In the genomic region with DNA sequence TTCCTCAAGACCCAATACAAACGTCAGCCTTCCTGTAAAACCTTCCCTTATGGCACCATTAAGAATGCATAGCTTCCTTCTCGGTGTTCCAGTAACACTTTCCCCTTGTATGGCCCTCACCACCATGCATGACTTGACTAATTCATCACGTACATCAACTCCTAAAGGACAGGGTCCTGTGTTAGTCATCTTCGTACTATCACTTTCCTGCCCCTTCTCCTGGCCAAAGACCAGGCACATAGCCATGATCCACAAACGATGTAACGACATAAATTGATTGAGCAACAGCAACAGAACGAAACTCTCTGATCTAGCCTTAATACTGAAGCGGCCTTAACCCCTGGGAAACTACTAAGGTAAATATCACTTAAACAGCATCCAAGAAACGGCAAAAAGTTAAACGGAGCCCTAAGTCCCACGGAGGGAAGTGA, we compare ENCODE assay signal across 8 cellular contexts. TPM values are rescaled to one million over a fixed set of nuclear protein-coding genes. Genes with fewer than 3 reads are reported as not detected.
DNase-seq lines count a peak whose midpoint lies in the region; ATAC-seq and TF ChIP-seq lines count a peak whose summit lies in the region.

No MANE protein-coding gene starts in this region.

- H3K9me2 ChIP-seq in OCI-LY1 (ENCODE audit: low read depth, low read length) = no peaks in the 10 kb centered on the region

- H3K4me1 Mint-ChIP-seq in type B pancreatic cell (ENCODE audit: unreplicated experiment) = peaks cover 23% of the 10 kb centered on the region

- H3K9ac ChIP-seq in OCI-LY1 (ENCODE audit: low read length) = peak overlapping the region; percentile 98

- H3K4me2 ChIP-seq in OCI-LY1 (ENCODE audit: low read length) = peak overlapping the region; percentile 92

- peak overlapping the region; percentile 99 for H3K4me3 Mint-ChIP-seq in type B pancreatic cell

- intact Hi-C loops in lower lobe of right lung (cut with DNase I) = no loop called here

- H3K9me3 Mint-ChIP-seq in type B pancreatic cell = no peaks in the 10 kb centered on the region

- peaks cover 53% of the 10 kb centered on the region for H3K79me2 ChIP-seq in OCI-LY1 (ENCODE audit: insufficient read depth, low read length)

- no peak overlapping the region for H2AFZ ChIP-seq in OCI-LY1 (ENCODE audit: low read length)

- H3K27ac ChIP-seq in OCI-LY1 (ENCODE audit: low read depth, low read length, poor library complexity, severe bottlenecking) (peak overlapping the region; percentile 59), lower lobe of right lung (peak overlapping the region; percentile 97)

- no peaks in the 10 kb centered on the region for H3F3A ChIP-seq in OCI-LY1 (ENCODE audit: insufficient read depth, low read length)

- DNase-seq in COR-L47 (lab: John Stamatoyannopoulos, UW) = peak; percentile 4
- peak; percentile 36 for DNase-seq in central memory CD4-positive, alpha-beta T cell
- DNase-seq in lower lobe of right lung = no peak
- DNase-seq in type B pancreatic cell (ENCODE audit: extremely low spot score, unreplicated experiment) = no peak
- DNase-seq in amygdala (lab: John Stamatoyannopoulos, UW) = no peak
- no peak for DNase-seq in foreskin melanocyte

- H3K4me1 ChIP-seq in OCI-LY1 (ENCODE audit: insufficient read depth, low read length, severe bottlenecking) = peaks cover 35% of the 10 kb centered on the region
- peaks cover 50% of the 10 kb centered on the region for H3K4me1 ChIP-seq in lower lobe of right lung

- H3K27me3 Mint-ChIP-seq in type B pancreatic cell = no peaks in the 10 kb centered on the region

- peak; percentile 8 for ATAC-seq in GM21825 (IDR thresholded peaks at IDR 0.05; ENCODE audit: unreplicated experiment)
- peak; percentile 48 to 51 for ATAC-seq in lower lobe of right lung

- H3K27me3 ChIP-seq in OCI-LY1 (ENCODE audit: insufficient read depth, low read length) (no peaks in the 10 kb centered on the region), lower lobe of right lung (ENCODE audit: low read depth) (no peaks in the 10 kb centered on the region)

- no peaks in the 10 kb centered on the region for H4K20me1 ChIP-seq in OCI-LY1 (ENCODE audit: insufficient read depth, low read length)

- H3K9me3 ChIP-seq in OCI-LY1 (ENCODE audit: low read length) (no peaks in the 10 kb centered on the region), lower lobe of right lung (no peaks in the 10 kb centered on the region)

- peak overlapping the region; percentile 95 for H3K27ac Mint-ChIP-seq in type B pancreatic cell

- peaks cover 12% of the 10 kb centered on the region for H3K36me3 Mint-ChIP-seq in type B pancreatic cell

- H3K36me3 ChIP-seq in OCI-LY1 (ENCODE audit: insufficient read depth, low read length) = peaks cover 30% of the 10 kb centered on the region
- peaks cover 15% of the 10 kb centered on the region for H3K36me3 ChIP-seq in lower lobe of right lung

- TF ChIP-seq CTCF in OCI-LY1 (IDR thresholded peaks at IDR 0.05; ENCODE audit: low read length) = no peak
- no peak for TF ChIP-seq CTCF in lower lobe of right lung (IDR thresholded peaks at IDR 0.05)
- no peak for TF ChIP-seq CTCF in type B pancreatic cell (conservative IDR thresholded peaks at IDR 0.05)

- H3K4me3 ChIP-seq in OCI-LY1 (ENCODE audit: low read depth, low read length, poor library complexity, severe bottlenecking) (peak overlapping the region; percentile 97), lower lobe of right lung (peak overlapping the region; percentile 98)

RNA-seq across cellular contexts. Expression of gene PSMD12, which starts 0.6 kb away (rescaled TPM):
- total RNA-seq in lower lobe of right lung (41.3 TPM), type B pancreatic cell (ENCODE audit: low replicate concordance) (43.2 and 52.3 TPM in 2 replicates)

RNA-seq across cellular contexts. Expression of gene PITPNC1, which starts 11.3 kb away (rescaled TPM):
- total RNA-seq in lower lobe of right lung (23.7 TPM), type B pancreatic cell (ENCODE audit: low replicate concordance) (13.0 and 18.7 TPM in 2 replicates)

Comparison
In these comparisons a context has a peak if more than half of its experiments do, and no peak if none do; other contexts are left out.
1. DNase-seq: peak in COR-L47 (single experiment) and central memory CD4-positive, alpha-beta T cell (single experiment); none in lower lobe of right lung (single experiment), type B pancreatic cell (single experiment), amygdala (0 of 56) and foreskin melanocyte (single experiment).